Comparison of ENCODE assay signal across 38 cellular contexts in the genomic region with DNA sequence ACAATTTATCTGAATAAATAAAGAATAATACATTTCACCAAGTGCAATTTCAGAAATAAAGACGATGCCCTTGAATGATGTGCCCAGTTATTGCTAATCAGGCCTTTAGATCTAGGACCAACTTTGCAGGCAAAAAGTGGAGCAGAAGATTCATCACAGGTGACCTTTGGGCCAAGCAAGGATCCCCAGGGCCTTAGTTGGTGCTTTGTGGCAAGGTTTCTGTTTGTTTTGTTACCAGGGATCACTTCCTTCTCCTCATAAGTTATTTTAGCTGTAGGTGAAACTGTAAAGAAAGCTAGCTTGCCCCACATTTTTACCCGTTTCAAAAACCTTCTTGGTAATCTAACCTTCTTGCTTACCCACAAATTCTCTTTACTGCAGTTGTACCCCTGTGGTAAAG.
"Had no signal": no experiment of that assay in that cellular context is flagged by ENCODE, and none has a peak within 500 bp of the region (broad histone marks: within the 10 kb centered on the region; RNA-seq: fewer than 3 reads in every experiment).

No MANE protein-coding gene starts in this region.

- DNase-seq: activated effector memory CD4-positive, alpha-beta T cell treated with anti-CD3 and anti-CD28 coated beads, Interleukin-2, amount 50 U/mL, for 16 hours; activated effector memory CD4-positive, alpha-beta T cell treated with Interleukin-2 at 50 U/mL for 16 hours; activated gamma-delta T cell; activated gamma-delta T cell treated with Interleukin-2 at 50 U/mL for 16 hours; activated naive CD4-positive, alpha-beta T cell; activated naive CD4-positive, alpha-beta T cell treated with anti-CD3 and anti-CD28 coated beads for 36 hours; activated naive CD4-positive, alpha-beta T cell treated with anti-CD3 and anti-CD28 coated beads, Interleukin-2, amount 10 ng/mL, durations not matched to agents 7 days and 5 days; activated naive CD4-positive, alpha-beta T cell treated with anti-CD3 and anti-CD28 coated beads, Interleukin-2, amount 50 U/mL, for 16 hours; activated naive CD4-positive, alpha-beta T cell treated with Interleukin-2 at 50 U/mL for 16 hours; activated naive CD8-positive, alpha-beta T cell treated with anti-CD3 and anti-CD28 coated beads for 36 hours; activated naive CD8-positive, alpha-beta T cell treated with anti-CD3 and anti-CD28 coated beads, Interleukin-2, amount 10 ng/mL, durations not matched to agents 7 days and 5 days; activated naive CD8-positive, alpha-beta T cell treated with anti-CD3 and anti-CD28 coated beads, Interleukin-2, amount 50 U/mL, for 24 hours; activated T-cell treated with anti-CD3 and anti-CD28 coated beads, Interleukin-2, amount 50 U/mL, for 1 hour; activated T-cell treated with anti-CD3 and anti-CD28 coated beads, Interleukin-2, amount 50 U/mL, for 24 hours; activated T-cell treated with anti-CD3 and anti-CD28 coated beads, Interleukin-2, amount 50 U/mL, for 4 hours; activated T-cell treated with anti-CD3 and anti-CD28 coated beads, Interleukin-2, amount 50 U/mL, for 48 hours; activated T-cell treated with anti-CD3 and anti-CD28 coated beads, Interleukin-2, amount 50 U/mL, for 72 hours; adrenal gland; amniotic stem cell; amygdala; anterior cingulate cortex; aorta; body of pancreas; brain microvascular endothelial cell; caudate nucleus; central memory CD4-positive, alpha-beta T cell; cerebellar nuclear complex had no signal

- H3K27me3 Mint-ChIP-seq: activated naive CD4-positive, alpha-beta T cell treated with anti-CD3 and anti-CD28 coated beads, Interleukin-2, amount 10 ng/mL, durations not matched to agents 7 days and 5 days; activated naive CD4-positive, alpha-beta T cell treated with anti-CD3 and anti-CD28 coated beads, Interleukin-2, amount 50 U/mL, for 24 hours; activated naive CD8-positive, alpha-beta T cell; activated naive CD8-positive, alpha-beta T cell treated with anti-CD3 and anti-CD28 coated beads for 36 hours; activated naive CD8-positive, alpha-beta T cell treated with anti-CD3 and anti-CD28 coated beads, Interleukin-2, amount 10 ng/mL, durations not matched to agents 7 days and 5 days; activated naive CD8-positive, alpha-beta T cell treated with anti-CD3 and anti-CD28 coated beads, Interleukin-2, amount 50 U/mL, for 24 hours; activated T-cell treated with anti-CD3 and anti-CD28 coated beads, Interleukin-2, amount 50 U/mL, for 24 hours; activated T-helper 17 cell treated with anti-CD3 and anti-CD28 coated beads, Interleukin-2, amount 50 U/mL, for 72 hours; brain; central memory CD8-positive, alpha-beta T cell had no signal

- H3K27ac Mint-ChIP-seq: activated naive CD4-positive, alpha-beta T cell treated with anti-CD3 and anti-CD28 coated beads for 36 hours; activated naive CD4-positive, alpha-beta T cell treated with anti-CD3 and anti-CD28 coated beads, Interleukin-2, amount 10 ng/mL, durations not matched to agents 7 days and 5 days; activated naive CD4-positive, alpha-beta T cell treated with anti-CD3 and anti-CD28 coated beads, Interleukin-2, amount 50 U/mL, for 24 hours; activated naive CD4-positive, alpha-beta T cell treated with anti-CD3 and anti-CD28 coated beads, Interleukin-2, amount 50 U/mL, for 72 hours; activated naive CD8-positive, alpha-beta T cell; activated naive CD8-positive, alpha-beta T cell treated with anti-CD3 and anti-CD28 coated beads for 36 hours; activated naive CD8-positive, alpha-beta T cell treated with anti-CD3 and anti-CD28 coated beads, Interleukin-2, amount 10 ng/mL, durations not matched to agents 7 days and 5 days; activated naive CD8-positive, alpha-beta T cell treated with anti-CD3 and anti-CD28 coated beads, Interleukin-2, amount 50 U/mL, for 24 hours; activated T-cell treated with anti-CD3 and anti-CD28 coated beads, Interleukin-2, amount 50 U/mL, for 24 hours; activated T-cell treated with anti-CD3 and anti-CD28 coated beads, Interleukin-2, amount 50 U/mL, for 72 hours; activated T-helper 1 cell treated with anti-CD3 and anti-CD28 coated beads, Interleukin-12 subunit alpha, Interleukin-12 subunit beta, Interleukin-2, Interleukin-4 antibody, amounts not matched to agents 30 ng/mL and 10 ng/mL and 1 ng/mL, durations not matched to agents 14 hours and 24 hours and 36 hours; activated T-helper 17 cell treated with anti-CD3 and anti-CD28 coated beads, Interleukin-2, amount 50 U/mL, for 72 hours; activated T-helper 2 cell treated with anti-CD3 and anti-CD28 coated beads, Interferon-gamma antibody, Interleukin-2, Interleukin-4, amounts not matched to agents 10 μg/mL and 5 μg/mL and 100 μg/mL, durations not matched to agents 14 hours and 24 hours and 36 hours; brain had no signal

- ATAC-seq: activated naive CD4-positive, alpha-beta T cell treated with anti-CD3 and anti-CD28 coated beads, Interleukin-2, amount 50 U/mL, for 72 hours; activated naive CD8-positive, alpha-beta T cell treated with anti-CD3 and anti-CD28 coated beads, Interleukin-2, amount 50 U/mL, for 24 hours; activated T-cell treated with anti-CD3 and anti-CD28 coated beads, Interleukin-2, amount 50 U/mL, for 4 hours; activated T-cell treated with anti-CD3 and anti-CD28 coated beads, Interleukin-2, amount 50 U/mL, for 72 hours; activated T-helper 17 cell treated with anti-CD3 and anti-CD28 coated beads, Interleukin-2, amount 50 U/mL, for 72 hours; body of pancreas had no signal

- H3K4me3 ChIP-seq: adrenal gland, ascending aorta, body of pancreas, breast epithelium, cardiac muscle cell had no signal

- H3K36me3 Mint-ChIP-seq: activated naive CD4-positive, alpha-beta T cell treated with anti-CD3 and anti-CD28 coated beads, Interleukin-2, amount 10 ng/mL, durations not matched to agents 7 days and 5 days; activated naive CD4-positive, alpha-beta T cell treated with anti-CD3 and anti-CD28 coated beads, Interleukin-2, amount 50 U/mL, for 24 hours; activated naive CD4-positive, alpha-beta T cell treated with anti-CD3 and anti-CD28 coated beads, Interleukin-2, amount 50 U/mL, for 72 hours; activated naive CD8-positive, alpha-beta T cell; activated naive CD8-positive, alpha-beta T cell treated with anti-CD3 and anti-CD28 coated beads for 36 hours; activated naive CD8-positive, alpha-beta T cell treated with anti-CD3 and anti-CD28 coated beads, Interleukin-2, amount 10 ng/mL, durations not matched to agents 7 days and 5 days; brain had no signal

- H3K36me3 ChIP-seq: adrenal gland, ascending aorta, brain microvascular endothelial cell, breast epithelium, cardiac muscle cell had no signal

- H3K9me3 ChIP-seq: adrenal gland, ascending aorta, body of pancreas, breast epithelium had no signal

- H3K27ac ChIP-seq: adrenal gland, ascending aorta, body of pancreas, brain microvascular endothelial cell, breast epithelium, cardiac muscle cell had no signal

- H3K4me3 Mint-ChIP-seq: activated naive CD4-positive, alpha-beta T cell treated with anti-CD3 and anti-CD28 coated beads for 36 hours; activated naive CD4-positive, alpha-beta T cell treated with anti-CD3 and anti-CD28 coated beads, Interleukin-2, amount 10 ng/mL, durations not matched to agents 7 days and 5 days; activated naive CD4-positive, alpha-beta T cell treated with anti-CD3 and anti-CD28 coated beads, Interleukin-2, amount 50 U/mL, for 24 hours; activated naive CD8-positive, alpha-beta T cell; activated naive CD8-positive, alpha-beta T cell treated with anti-CD3 and anti-CD28 coated beads for 36 hours; activated naive CD8-positive, alpha-beta T cell treated with anti-CD3 and anti-CD28 coated beads, Interleukin-2, amount 10 ng/mL, durations not matched to agents 7 days and 5 days; activated naive CD8-positive, alpha-beta T cell treated with anti-CD3 and anti-CD28 coated beads, Interleukin-2, amount 50 U/mL, for 24 hours; activated T-cell treated with anti-CD3 and anti-CD28 coated beads, Interleukin-2, amount 50 U/mL, for 24 hours; activated T-cell treated with anti-CD3 and anti-CD28 coated beads, Interleukin-2, amount 50 U/mL, for 4 hours; activated T-cell treated with anti-CD3 and anti-CD28 coated beads, Interleukin-2, amount 50 U/mL, for 72 hours; activated T-helper 1 cell treated with anti-CD3 and anti-CD28 coated beads, Interleukin-12 subunit alpha, Interleukin-12 subunit beta, Interleukin-2, Interleukin-4 antibody, amounts not matched to agents 30 ng/mL and 10 ng/mL and 1 ng/mL, durations not matched to agents 14 hours and 24 hours and 36 hours; activated T-helper 17 cell treated with anti-CD3 and anti-CD28 coated beads, Interleukin-2, amount 50 U/mL, for 72 hours; brain; central memory CD8-positive, alpha-beta T cell had no signal

- H3K9me3 Mint-ChIP-seq: activated naive CD4-positive, alpha-beta T cell treated with anti-CD3 and anti-CD28 coated beads for 36 hours; activated naive CD4-positive, alpha-beta T cell treated with anti-CD3 and anti-CD28 coated beads, Interleukin-2, amount 50 U/mL, for 24 hours; activated naive CD8-positive, alpha-beta T cell treated with anti-CD3 and anti-CD28 coated beads for 36 hours; activated naive CD8-positive, alpha-beta T cell treated with anti-CD3 and anti-CD28 coated beads, Interleukin-2, amount 50 U/mL, for 24 hours; activated T-cell treated with anti-CD3 and anti-CD28 coated beads, Interleukin-2, amount 50 U/mL, for 4 hours; activated T-helper 2 cell treated with anti-CD3 and anti-CD28 coated beads, Interferon-gamma antibody, Interleukin-2, Interleukin-4, amounts not matched to agents 10 μg/mL and 5 μg/mL and 100 μg/mL, durations not matched to agents 14 hours and 24 hours and 36 hours had no signal

- H3K4me1 Mint-ChIP-seq: activated naive CD4-positive, alpha-beta T cell treated with anti-CD3 and anti-CD28 coated beads, Interleukin-2, amount 10 ng/mL, durations not matched to agents 7 days and 5 days; activated naive CD4-positive, alpha-beta T cell treated with anti-CD3 and anti-CD28 coated beads, Interleukin-2, amount 50 U/mL, for 24 hours; activated naive CD8-positive, alpha-beta T cell treated with anti-CD3 and anti-CD28 coated beads for 36 hours; activated naive CD8-positive, alpha-beta T cell treated with anti-CD3 and anti-CD28 coated beads, Interleukin-2, amount 10 ng/mL, durations not matched to agents 7 days and 5 days; activated naive CD8-positive, alpha-beta T cell treated with anti-CD3 and anti-CD28 coated beads, Interleukin-2, amount 50 U/mL, for 24 hours; activated T-helper 17 cell treated with anti-CD3 and anti-CD28 coated beads, Interleukin-2, amount 50 U/mL, for 72 hours; brain; central memory CD8-positive, alpha-beta T cell had no signal

- H3K4me1 ChIP-seq: adrenal gland, ascending aorta, body of pancreas, breast epithelium had no signal

- H3K27me3 ChIP-seq: adrenal gland, ascending aorta, body of pancreas, brain microvascular endothelial cell, breast epithelium, cardiac muscle cell had no signal
